ENCODE assay signal across 8 cellular contexts in the genomic region with DNA sequence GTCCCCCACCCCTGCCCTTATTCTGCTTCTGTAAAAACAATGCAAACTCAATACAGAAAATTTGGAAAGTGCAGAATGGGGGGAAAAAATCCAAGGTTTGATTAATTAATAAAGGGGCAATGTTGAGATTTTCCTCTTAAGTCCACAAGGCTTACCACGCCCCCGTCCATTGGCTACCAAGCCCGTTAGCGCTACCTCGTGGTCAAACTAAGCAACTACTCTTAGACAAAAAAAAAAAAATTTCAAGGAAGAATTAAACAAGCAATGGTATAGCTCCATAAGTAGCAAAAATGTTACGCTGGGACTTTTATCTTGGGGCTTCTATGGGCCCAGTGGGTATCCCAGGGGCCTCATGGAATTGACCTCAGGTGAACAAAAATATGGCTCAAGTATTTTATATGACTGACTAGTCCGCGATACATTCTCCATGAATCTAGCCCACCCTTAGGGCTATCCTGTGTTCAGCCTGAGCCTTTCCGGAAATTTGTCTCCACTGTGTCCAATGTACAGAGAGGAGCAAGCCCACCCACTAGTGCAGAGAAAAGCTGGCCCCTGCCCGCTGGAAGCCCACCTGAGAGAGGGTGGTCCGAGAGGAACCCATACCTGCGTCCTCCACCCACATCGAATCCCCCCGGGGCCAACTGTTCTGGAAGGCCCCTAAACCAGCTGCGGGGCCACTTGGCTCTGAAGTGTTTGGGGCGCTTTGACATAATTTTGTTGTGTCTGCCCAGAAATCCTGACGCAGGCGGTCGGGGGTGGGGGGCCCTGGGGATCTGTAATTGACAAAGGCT. TPM values are rescaled to one million over a fixed set of nuclear protein-coding genes. Genes with fewer than 3 reads are reported as not detected.
A peak's percentile ranks its signal among the peaks of the same experiment; 100 is the strongest.
DNase-seq lines count a peak whose midpoint lies in the region; ATAC-seq and TF ChIP-seq lines count a peak whose summit lies in the region.
"Had no signal": no experiment of that assay in that cellular context is flagged by ENCODE, and none has a peak within 500 bp of the region (broad histone marks: within the 10 kb centered on the region; RNA-seq: fewer than 3 reads in every experiment).

No MANE protein-coding gene starts in this region.

- H3K36me3 Mint-ChIP-seq in T-cell (no peaks in the 10 kb centered on the region), MCF 10A (ENCODE audit: insufficient read depth, unreplicated experiment) (no peaks in the 10 kb centered on the region)

- H3K4me1 Mint-ChIP-seq in T-cell (no peaks in the 10 kb centered on the region), MCF 10A (ENCODE audit: insufficient read depth, unreplicated experiment) (peaks cover 9% of the 10 kb centered on the region)

- DNase-seq in NCI-H1694 treated with DMSO at 0.1 percent for 48 hours (lab: John Stamatoyannopoulos, UW) (peak; percentile 75), T-cell (peak in 30 of 34 experiments; percentile 8 to 60 (median 38)), MCF 10A (ENCODE audit: unreplicated experiment) (peak; percentile 72), iPS-NIHi7 (ENCODE audit: extremely low spot score) (peak; percentile 76)
- peak; percentile 70 for DNase-seq in stimulated activated CD4-positive, alpha-beta T cell treated with anti-CD3 and anti-CD28 coated beads, Interleukin-15, amount 100 ng/mL, for 24 hours

- peak in 3 of 4 experiments; percentile 35 to 57 (median 50) for ATAC-seq in T-cell (replicated peaks in 1 of 4)
- ATAC-seq in GM18505 (IDR thresholded peaks at IDR 0.05; ENCODE audit: unreplicated experiment) = no peak

- H3K4me3 Mint-ChIP-seq in T-cell (no peak overlapping the region), MCF 10A (ENCODE audit: unreplicated experiment) (no peak overlapping the region)
- H3K4me3 Mint-ChIP-seq: dendritic cell treated with granulocyte-macrophage colony-stimulating factor and Interleukin-4, amounts not matched to agents 40 ng/mL and 50 ng/mL, for 4 days had no signal

- H3K9me3 Mint-ChIP-seq in T-cell (no peaks in the 10 kb centered on the region), MCF 10A (ENCODE audit: unreplicated experiment) (no peaks in the 10 kb centered on the region)
- H3K9me3 Mint-ChIP-seq: dendritic cell treated with granulocyte-macrophage colony-stimulating factor and Interleukin-4, amounts not matched to agents 40 ng/mL and 50 ng/mL, for 4 days had no signal

- no peak for TF ChIP-seq POLR2A in GM18505 (IDR thresholded peaks at IDR 0.05; ENCODE audit: borderline replicate concordance, extremely low read depth, insufficient read depth, insufficient read length)

- intact Hi-C loops in MCF 10A (cut with micrococcal nuclease) = loop anchor here (1.0 to 10.0 kb wide), 4 partner anchors 137 to 367 kb away; a partner anchor contains a TSS

- no TSS peak for BruUV-seq in MCF 10A (replicated peaks; lab: Mats Ljungman, UMichigan)

- CTCF ChIA-PET in T-cell (lab: Charles Lee) = interaction anchor here (0.6 to 1.0 kb wide), 6 partner anchors 20 to 377 kb away, joined by 3 to 7 read pairs (median 3); no protein-coding TSS in a partner anchor
- CTCF ChIA-PET in MCF 10A (lab: Yijun Ruan, JAX) = interaction anchor here (0.6 to 2.4 kb wide), 38 partner anchors 9 to 422 kb away, joined by 3 to 53 read pairs (median 4); a partner anchor contains a TSS

- POLR2A ChIA-PET in T-cell (lab: Charles Lee) = interaction anchor here (0.6 to 1.3 kb wide), 3 partner anchors 8 to 136 kb away, joined by 3 to 5 read pairs (median 4); no protein-coding TSS in a partner anchor
- POLR2A ChIA-PET in MCF 10A (lab: Yijun Ruan, JAX) = interaction anchor here (0.6 to 2.6 kb wide), 16 partner anchors 10 to 385 kb away, joined by 3 to 40 read pairs (median 3); no protein-coding TSS in a partner anchor

- TF ChIP-seq CTCF in GM12873 (IDR thresholded peaks at IDR 0.05; ENCODE audit: insufficient read depth, low read depth, low read length, missing control alignments) (peak; percentile 72), MCF 10A (IDR thresholded peaks at IDR 0.05; ENCODE audit: unreplicated experiment) (peak; percentile 74)

- H3K27ac Mint-ChIP-seq in T-cell (no peak overlapping the region), MCF 10A (ENCODE audit: low read depth, unreplicated experiment) (no peak overlapping the region)
- H3K27ac Mint-ChIP-seq: dendritic cell treated with granulocyte-macrophage colony-stimulating factor and Interleukin-4, amounts not matched to agents 40 ng/mL and 50 ng/mL, for 4 days had no signal

- peaks cover 0 to 2% of the 10 kb centered on the region in 2 donors for H3K27me3 Mint-ChIP-seq in T-cell
- no peaks in the 10 kb centered on the region for H3K27me3 Mint-ChIP-seq in MCF 10A (ENCODE audit: insufficient read depth, unreplicated experiment)
- H3K27me3 Mint-ChIP-seq: dendritic cell treated with granulocyte-macrophage colony-stimulating factor and Interleukin-4, amounts not matched to agents 40 ng/mL and 50 ng/mL, for 4 days had no signal

RNA-seq across cellular contexts. Expression of a gene that starts 19.1 kb away (rescaled TPM):
- total RNA-seq in T-cell = 10 to 100 TPM; 12.5 to 16.4 (median 14.8) TPM
- 33.7 and 42.2 TPM in 2 replicates for total RNA-seq in MCF 10A (2022)
